Comparison of ENCODE assay signal across 21 cellular contexts in genomic region chr2:173869830-173870229, GRCh38.
A peak's percentile ranks its signal among the peaks of the same experiment; 100 is the strongest.
DNase-seq lines count a peak whose midpoint lies in the region; ATAC-seq and TF ChIP-seq lines count a peak whose summit lies in the region.
"Had no signal": no experiment of that assay in that cellular context is flagged by ENCODE, and none has a peak within 500 bp of the region (broad histone marks: within the 10 kb centered on the region; RNA-seq: fewer than 3 reads in every experiment).

No MANE protein-coding gene starts in this region.

- peaks cover 24 to 52% of the 10 kb centered on the region in 2 donors for H3K27me3 Mint-ChIP-seq in stimulated activated naive B cell treated with anti-CD40 and anti-IgM and Interleukin-4, amounts not matched to agents 10 μg/mL and 1 μg/mL and 100 μg/mL, for 72 hours
- H3K27me3 Mint-ChIP-seq in activated T-cell treated with anti-CD3 and anti-CD28 coated beads, Interleukin-2, amount 50 U/mL, for 72 hours (ENCODE audit: low read depth) = peaks cover 21% of the 10 kb centered on the region

- peak; percentile 53 for ATAC-seq in SK-N-SH treated with all-trans-retinoic acid at 6 μM for 48 hours
- peak; percentile 52 to 63 for ATAC-seq in stimulated activated naive B cell treated with anti-CD40 and anti-IgM and Interleukin-4, amounts not matched to agents 10 μg/mL and 1 μg/mL and 100 μg/mL, for 72 hours (replicated peaks)
- no peak for ATAC-seq in activated T-cell treated with anti-CD3 and anti-CD28 coated beads, Interleukin-2, amount 50 U/mL, for 72 hours (replicated peaks in 1 of 2)
- ATAC-seq: CD8-positive, alpha-beta T cell; Panc1 had no signal

- no peak overlapping the region for H3K27ac Mint-ChIP-seq in stimulated activated naive B cell treated with anti-CD40 and anti-IgM and Interleukin-4, amounts not matched to agents 10 μg/mL and 1 μg/mL and 100 μg/mL, for 72 hours
- H3K27ac Mint-ChIP-seq in activated T-cell treated with anti-CD3 and anti-CD28 coated beads, Interleukin-2, amount 50 U/mL, for 72 hours = no peak overlapping the region
- H3K27ac Mint-ChIP-seq: CD8-positive, alpha-beta T cell had no signal

- no peak for TF ChIP-seq CTCF in HFF-Myc (IDR thresholded peaks at IDR 0.05; ENCODE audit: low read depth, low read length, missing control alignments)

- H3K4me1 Mint-ChIP-seq in stimulated activated naive B cell treated with anti-CD40 and anti-IgM and Interleukin-4, amounts not matched to agents 10 μg/mL and 1 μg/mL and 100 μg/mL, for 72 hours = peaks cover 33 to 41% of the 10 kb centered on the region in 2 donors
- no peaks in the 10 kb centered on the region for H3K4me1 Mint-ChIP-seq in activated T-cell treated with anti-CD3 and anti-CD28 coated beads, Interleukin-2, amount 50 U/mL, for 72 hours (ENCODE audit: low read depth)

- H3K4me3 Mint-ChIP-seq in stimulated activated naive B cell treated with anti-CD40 and anti-IgM and Interleukin-4, amounts not matched to agents 10 μg/mL and 1 μg/mL and 100 μg/mL, for 72 hours = no peak overlapping the region
- H3K4me3 Mint-ChIP-seq in activated T-cell treated with anti-CD3 and anti-CD28 coated beads, Interleukin-2, amount 50 U/mL, for 72 hours = no peak overlapping the region
- H3K4me3 Mint-ChIP-seq: CD8-positive, alpha-beta T cell had no signal

- DNase-seq in HFF-Myc (ENCODE audit: extremely low read depth, low read depth) (peak; percentile 16), fibroblast of peridontal ligament (ENCODE audit: extremely low read depth) (peak; percentile 76), RKO (ENCODE audit: low spot score) (no peak), RPMI8226 (no peak)
- DNase-seq in stimulated activated naive B cell treated with anti-CD40 and anti-IgM and Interleukin-4, amounts not matched to agents 10 μg/mL and 1 μg/mL and 100 μg/mL, for 72 hours = no peak
- DNase-seq in activated T-cell treated with anti-CD3 and anti-CD28 coated beads, Interleukin-2, amount 50 U/mL, for 72 hours = no peak
- DNase-seq in activated naive CD4-positive, alpha-beta T cell treated with Interleukin-2 at 50 U/mL for 16 hours = no peak
- DNase-seq: Caco-2; CD8-positive, alpha-beta T cell; GF-D8; H7; IMR-90; KG1; MM.1S; NCI-H1694 treated with DMSO at 0.1 percent for 48 hours; NCI-H2081; NCI-H526 treated with DMSO at 0.1 percent for 48 hours; SIG-M5 had no signal

- H3K36me3 Mint-ChIP-seq in stimulated activated naive B cell treated with anti-CD40 and anti-IgM and Interleukin-4, amounts not matched to agents 10 μg/mL and 1 μg/mL and 100 μg/mL, for 72 hours = no peaks in the 10 kb centered on the region
- no peaks in the 10 kb centered on the region for H3K36me3 Mint-ChIP-seq in activated T-cell treated with anti-CD3 and anti-CD28 coated beads, Interleukin-2, amount 50 U/mL, for 72 hours (ENCODE audit: insufficient read depth in 2 of 2)
- H3K36me3 Mint-ChIP-seq: CD8-positive, alpha-beta T cell had no signal

- H3K4me3 ChIP-seq in HFF-Myc (replicated peaks; ENCODE audit: low read depth, low read length) = no peak overlapping the region
- H3K4me3 ChIP-seq: SK-N-MC had no signal

- H3K9me3 Mint-ChIP-seq in stimulated activated naive B cell treated with anti-CD40 and anti-IgM and Interleukin-4, amounts not matched to agents 10 μg/mL and 1 μg/mL and 100 μg/mL, for 72 hours = no peaks in the 10 kb centered on the region
- no peaks in the 10 kb centered on the region for H3K9me3 Mint-ChIP-seq in activated T-cell treated with anti-CD3 and anti-CD28 coated beads, Interleukin-2, amount 50 U/mL, for 72 hours
- H3K9me3 Mint-ChIP-seq: CD8-positive, alpha-beta T cell had no signal

TF ChIP-seq in SK-N-SH treated with all-trans-retinoic acid at 6 μM for 48 hours, 23 proteins besides CTCF, POLR2A, EP300 and RAD21:
- TF ChIP-seq TCF4 (CRISPR knock-in tag; IDR thresholded peaks at IDR 0.05; ENCODE audit: borderline replicate concordance) (0 out of 2 replicates have a peak, but pooled peaks have one; percentile 18), CREB5 (CRISPR knock-in tag; IDR thresholded peaks at IDR 0.05; ENCODE audit: low read depth) (no peak)

Comparison
In these comparisons a context has a peak if more than half of its experiments do, and no peak if none do; other contexts are left out.
1. DNase-seq: peak in HFF-Myc (single experiment) and fibroblast of peridontal ligament (single experiment); none in stimulated activated naive B cell treated with anti-CD40 and anti-IgM and Interleukin-4, amounts not matched to agents 10 μg/mL and 1 μg/mL and 100 μg/mL, for 72 hours (single experiment), RKO (single experiment), RPMI8226 (single experiment), activated T-cell treated with anti-CD3 and anti-CD28 coated beads, Interleukin-2, amount 50 U/mL, for 72 hours (0 of 2) and activated naive CD4-positive, alpha-beta T cell treated with Interleukin-2 at 50 U/mL for 16 hours (single experiment).
2. ATAC-seq: peak in SK-N-SH treated with all-trans-retinoic acid at 6 μM for 48 hours (single experiment) and stimulated activated naive B cell treated with anti-CD40 and anti-IgM and Interleukin-4, amounts not matched to agents 10 μg/mL and 1 μg/mL and 100 μg/mL, for 72 hours (2 of 2); none in activated T-cell treated with anti-CD3 and anti-CD28 coated beads, Interleukin-2, amount 50 U/mL, for 72 hours (0 of 2).